In the genomic region with DNA sequence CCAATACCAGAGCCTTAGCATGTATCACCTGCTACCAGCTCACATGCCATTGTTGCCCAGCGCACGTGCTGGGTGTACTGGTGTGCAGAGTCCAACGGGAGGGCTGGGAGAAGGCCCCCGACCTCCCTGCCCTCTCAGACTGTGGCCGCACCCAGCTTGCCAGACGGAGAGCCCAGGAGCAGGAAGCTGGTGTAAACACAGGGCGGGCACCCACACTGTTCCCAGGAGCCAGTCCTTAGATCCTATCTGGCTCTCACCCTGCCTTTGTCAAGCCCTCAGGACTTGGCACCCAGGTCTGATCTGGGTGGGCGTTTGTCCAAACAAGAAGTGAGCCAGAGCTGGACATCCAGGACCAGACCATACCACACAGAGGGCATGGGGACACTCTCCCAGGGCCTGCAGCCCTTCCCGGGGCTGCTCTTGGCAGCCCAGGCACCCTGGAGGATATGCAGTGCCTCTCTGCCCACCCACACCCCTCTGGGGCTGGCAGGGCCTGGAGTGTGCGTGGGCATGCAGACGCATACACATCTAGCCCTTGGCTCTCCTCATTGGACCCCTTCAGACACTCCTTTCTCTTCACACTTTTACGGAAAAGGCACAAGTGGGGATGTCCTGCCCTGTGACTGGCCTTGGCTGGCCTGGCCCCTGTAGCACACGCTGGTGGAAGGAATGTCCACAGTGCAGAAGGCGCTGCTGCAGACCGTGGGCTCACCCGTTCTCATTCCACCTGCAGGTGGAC, we compare ENCODE assay signal across 1 cellular context.
TF ChIP-seq lines count a peak whose summit lies in the region.

No MANE protein-coding gene starts in this region.

TF ChIP-seq in K562, 482 proteins besides CTCF, POLR2A, EP300 and RAD21 (continued from another document):
- TF ChIP-seq TEAD4 (IDR thresholded peaks at IDR 0.05; ENCODE audit: low read length), result no peak
- TF ChIP-seq TEAD4 (CRISPR knock-in tag; IDR thresholded peaks at IDR 0.05; ENCODE audit: borderline replicate concordance), result 0 out of 2 replicates have a peak, but pooled peaks have one; percentile 10
- no peak for TF ChIP-seq ZNF280A (IDR thresholded peaks at IDR 0.05; ENCODE audit: low read depth, partially characterized antibody)
- no peak for TF ChIP-seq SP1 (CRISPR knock-in tag; IDR thresholded peaks at IDR 0.05)
- no peak for TF ChIP-seq RCOR1 (IDR thresholded peaks at IDR 0.05; ENCODE audit: borderline replicate concordance in 1 of 2, low read depth in 2 of 2, low read length in 2 of 2)
- no peak for TF ChIP-seq SMARCA5 (IDR thresholded peaks at IDR 0.05)
- TF ChIP-seq CC2D1A (IDR thresholded peaks at IDR 0.05), result no peak
- TF ChIP-seq EZH2 (IDR thresholded peaks at IDR 0.05; ENCODE audit: borderline replicate concordance, low read depth, low read length), result 0 out of 2 replicates have a peak, but pooled peaks have one; percentile 37
- no peak for TF ChIP-seq JUN (IDR thresholded peaks at IDR 0.05; ENCODE audit: borderline replicate concordance, low read depth, low read length)
- no peak for TF ChIP-seq JUN (CRISPR knock-in tag; IDR thresholded peaks at IDR 0.05; ENCODE audit: borderline replicate concordance)
- TF ChIP-seq POLR2G (IDR thresholded peaks at IDR 0.05; ENCODE audit: low read depth, low read length), result no peak
- no peak for TF ChIP-seq NONO (IDR thresholded peaks at IDR 0.05; ENCODE audit: low read depth in 2 of 2, low read length in 1 of 2)
- TF ChIP-seq, protein P1, sequence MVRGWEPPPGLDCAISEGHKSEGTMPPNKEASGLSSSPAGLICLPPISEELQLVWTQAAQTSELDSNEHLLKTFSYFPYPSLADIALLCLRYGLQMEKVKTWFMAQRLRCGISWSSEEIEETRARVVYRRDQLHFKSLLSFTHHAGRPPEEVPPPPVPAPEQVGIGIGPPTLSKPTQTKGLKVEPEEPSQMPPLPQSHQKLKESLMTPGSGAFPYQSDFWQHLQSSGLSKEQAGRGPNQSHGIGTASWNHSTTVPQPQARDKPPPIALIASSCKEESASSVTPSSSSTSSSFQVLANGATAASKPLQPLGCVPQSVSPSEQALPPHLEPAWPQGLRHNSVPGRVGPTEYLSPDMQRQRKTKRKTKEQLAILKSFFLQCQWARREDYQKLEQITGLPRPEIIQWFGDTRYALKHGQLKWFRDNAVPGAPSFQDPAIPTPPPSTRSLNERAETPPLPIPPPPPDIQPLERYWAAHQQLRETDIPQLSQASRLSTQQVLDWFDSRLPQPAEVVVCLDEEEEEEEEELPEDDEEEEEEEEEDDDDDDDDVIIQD (CRISPR knock-in tag; IDR thresholded peaks at IDR 0.05), result no peak
- TF ChIP-seq, protein P2, sequence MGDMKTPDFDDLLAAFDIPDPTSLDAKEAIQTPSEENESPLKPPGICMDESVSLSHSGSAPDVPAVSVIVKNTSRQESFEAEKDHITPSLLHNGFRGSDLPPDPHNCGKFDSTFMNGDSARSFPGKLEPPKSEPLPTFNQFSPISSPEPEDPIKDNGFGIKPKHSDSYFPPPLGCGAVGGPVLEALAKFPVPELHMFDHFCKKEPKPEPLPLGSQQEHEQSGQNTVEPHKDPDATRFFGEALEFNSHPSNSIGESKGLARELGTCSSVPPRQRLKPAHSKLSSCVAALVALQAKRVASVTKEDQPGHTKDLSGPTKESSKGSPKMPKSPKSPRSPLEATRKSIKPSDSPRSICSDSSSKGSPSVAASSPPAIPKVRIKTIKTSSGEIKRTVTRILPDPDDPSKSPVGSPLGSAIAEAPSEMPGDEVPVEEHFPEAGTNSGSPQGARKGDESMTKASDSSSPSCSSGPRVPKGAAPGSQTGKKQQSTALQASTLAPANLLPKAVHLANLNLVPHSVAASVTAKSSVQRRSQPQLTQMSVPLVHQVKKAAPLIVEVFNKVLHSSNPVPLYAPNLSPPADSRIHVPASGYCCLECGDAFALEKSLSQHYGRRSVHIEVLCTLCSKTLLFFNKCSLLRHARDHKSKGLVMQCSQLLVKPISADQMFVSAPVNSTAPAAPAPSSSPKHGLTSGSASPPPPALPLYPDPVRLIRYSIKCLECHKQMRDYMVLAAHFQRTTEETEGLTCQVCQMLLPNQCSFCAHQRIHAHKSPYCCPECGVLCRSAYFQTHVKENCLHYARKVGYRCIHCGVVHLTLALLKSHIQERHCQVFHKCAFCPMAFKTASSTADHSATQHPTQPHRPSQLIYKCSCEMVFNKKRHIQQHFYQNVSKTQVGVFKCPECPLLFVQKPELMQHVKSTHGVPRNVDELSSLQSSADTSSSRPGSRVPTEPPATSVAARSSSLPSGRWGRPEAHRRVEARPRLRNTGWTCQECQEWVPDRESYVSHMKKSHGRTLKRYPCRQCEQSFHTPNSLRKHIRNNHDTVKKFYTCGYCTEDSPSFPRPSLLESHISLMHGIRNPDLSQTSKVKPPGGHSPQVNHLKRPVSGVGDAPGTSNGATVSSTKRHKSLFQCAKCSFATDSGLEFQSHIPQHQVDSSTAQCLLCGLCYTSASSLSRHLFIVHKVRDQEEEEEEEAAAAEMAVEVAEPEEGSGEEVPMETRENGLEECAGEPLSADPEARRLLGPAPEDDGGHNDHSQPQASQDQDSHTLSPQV (IDR thresholded peaks at IDR 0.05), result no peak
- TF ChIP-seq, protein P3, sequence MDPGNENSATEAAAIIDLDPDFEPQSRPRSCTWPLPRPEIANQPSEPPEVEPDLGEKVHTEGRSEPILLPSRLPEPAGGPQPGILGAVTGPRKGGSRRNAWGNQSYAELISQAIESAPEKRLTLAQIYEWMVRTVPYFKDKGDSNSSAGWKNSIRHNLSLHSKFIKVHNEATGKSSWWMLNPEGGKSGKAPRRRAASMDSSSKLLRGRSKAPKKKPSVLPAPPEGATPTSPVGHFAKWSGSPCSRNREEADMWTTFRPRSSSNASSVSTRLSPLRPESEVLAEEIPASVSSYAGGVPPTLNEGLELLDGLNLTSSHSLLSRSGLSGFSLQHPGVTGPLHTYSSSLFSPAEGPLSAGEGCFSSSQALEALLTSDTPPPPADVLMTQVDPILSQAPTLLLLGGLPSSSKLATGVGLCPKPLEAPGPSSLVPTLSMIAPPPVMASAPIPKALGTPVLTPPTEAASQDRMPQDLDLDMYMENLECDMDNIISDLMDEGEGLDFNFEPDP (CRISPR knock-in tag; IDR thresholded peaks at IDR 0.05), result no peak
- no peak for TF ChIP-seq MED1 (CRISPR knock-in tag; IDR thresholded peaks at IDR 0.05; ENCODE audit: borderline replicate concordance)
- no peak for TF ChIP-seq EGR1 (conservative IDR thresholded peaks at IDR 0.05)
- no peak for TF ChIP-seq HIVEP1 (CRISPR knock-in tag; IDR thresholded peaks at IDR 0.05)
- no peak for TF ChIP-seq KLF10 (CRISPR knock-in tag; IDR thresholded peaks at IDR 0.05)
- TF ChIP-seq PRMT5 (CRISPR knock-in tag; IDR thresholded peaks at IDR 0.05), result 0 out of 2 replicates have a peak, but pooled peaks have one; percentile 49
- TF ChIP-seq, protein P4, sequence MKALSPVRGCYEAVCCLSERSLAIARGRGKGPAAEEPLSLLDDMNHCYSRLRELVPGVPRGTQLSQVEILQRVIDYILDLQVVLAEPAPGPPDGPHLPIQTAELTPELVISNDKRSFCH (CRISPR knock-in tag; IDR thresholded peaks at IDR 0.05), result no peak
- TF ChIP-seq, protein P4 (tag; IDR thresholded peaks at IDR 0.05), result 0 out of 2 replicates have a peak, but pooled peaks have one; percentile 12
- peak; percentile 60; the same call in 1 of the 2 replicates for TF ChIP-seq STAG1 (CRISPR knock-in tag; IDR thresholded peaks at IDR 0.05; ENCODE audit: borderline replicate concordance)
- TF ChIP-seq, protein P5, sequence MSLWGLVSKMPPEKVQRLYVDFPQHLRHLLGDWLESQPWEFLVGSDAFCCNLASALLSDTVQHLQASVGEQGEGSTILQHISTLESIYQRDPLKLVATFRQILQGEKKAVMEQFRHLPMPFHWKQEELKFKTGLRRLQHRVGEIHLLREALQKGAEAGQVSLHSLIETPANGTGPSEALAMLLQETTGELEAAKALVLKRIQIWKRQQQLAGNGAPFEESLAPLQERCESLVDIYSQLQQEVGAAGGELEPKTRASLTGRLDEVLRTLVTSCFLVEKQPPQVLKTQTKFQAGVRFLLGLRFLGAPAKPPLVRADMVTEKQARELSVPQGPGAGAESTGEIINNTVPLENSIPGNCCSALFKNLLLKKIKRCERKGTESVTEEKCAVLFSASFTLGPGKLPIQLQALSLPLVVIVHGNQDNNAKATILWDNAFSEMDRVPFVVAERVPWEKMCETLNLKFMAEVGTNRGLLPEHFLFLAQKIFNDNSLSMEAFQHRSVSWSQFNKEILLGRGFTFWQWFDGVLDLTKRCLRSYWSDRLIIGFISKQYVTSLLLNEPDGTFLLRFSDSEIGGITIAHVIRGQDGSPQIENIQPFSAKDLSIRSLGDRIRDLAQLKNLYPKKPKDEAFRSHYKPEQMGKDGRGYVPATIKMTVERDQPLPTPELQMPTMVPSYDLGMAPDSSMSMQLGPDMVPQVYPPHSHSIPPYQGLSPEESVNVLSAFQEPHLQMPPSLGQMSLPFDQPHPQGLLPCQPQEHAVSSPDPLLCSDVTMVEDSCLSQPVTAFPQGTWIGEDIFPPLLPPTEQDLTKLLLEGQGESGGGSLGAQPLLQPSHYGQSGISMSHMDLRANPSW (CRISPR knock-in tag; IDR thresholded peaks at IDR 0.05), result no peak
- peak; percentile 13; the same call in 1 of the 2 replicates for TF ChIP-seq ZNF511 (CRISPR knock-in tag; IDR thresholded peaks at IDR 0.05)
- no peak for TF ChIP-seq BHLHE40 (IDR thresholded peaks at IDR 0.05; ENCODE audit: low read length)
- TF ChIP-seq DNMT1 (IDR thresholded peaks at IDR 0.05), result no peak
- TF ChIP-seq SMARCE1 (IDR thresholded peaks at IDR 0.05), result no peak
- no peak for TF ChIP-seq PHF8 (IDR thresholded peaks at IDR 0.05; ENCODE audit: borderline replicate concordance, low read length)
- no peak for TF ChIP-seq ZBTB9 (CRISPR knock-in tag; IDR thresholded peaks at IDR 0.05)
- no peak for TF ChIP-seq E2F3 (CRISPR knock-in tag; IDR thresholded peaks at IDR 0.05)
